Comparison of ENCODE assay signal across 8 cellular contexts in genomic region chr3:88058593-88059379, GRCh38. TPM values are rescaled to one million over a fixed set of nuclear protein-coding genes. Genes with fewer than 3 reads are reported as not detected.
A peak's percentile ranks its signal among the peaks of the same experiment; 100 is the strongest.
DNase-seq lines count a peak whose midpoint lies in the region; ATAC-seq and TF ChIP-seq lines count a peak whose summit lies in the region.

A gene with protein sequence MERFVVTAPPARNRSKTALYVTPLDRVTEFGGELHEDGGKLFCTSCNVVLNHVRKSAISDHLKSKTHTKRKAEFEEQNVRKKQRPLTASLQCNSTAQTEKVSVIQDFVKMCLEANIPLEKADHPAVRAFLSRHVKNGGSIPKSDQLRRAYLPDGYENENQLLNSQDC (minus strand): TSS chr3:88059005. CDS start chr3:88055976, 3,029 bp downstream.
Gene ZNF654 (plus strand): TSS chr3:88059255. CDS start chr3:88059320, 65 bp downstream.

- CTCF ChIA-PET in CD8-positive, alpha-beta memory T cell (lab: Charles Lee), result interaction anchor here (0.9 to 2.2 kb wide), 7 partner anchors 15 to 91 kb away, joined by 3 to 9 read pairs (median 7); partner anchors contain the start of gene C3orf38

- H3K4me1 Mint-ChIP-seq in CD8-positive, alpha-beta memory T cell, result peaks cover 66 to 77% (median 74%) of the 10 kb centered on the region in 3 donors

- no peak for TF ChIP-seq CTCF in lung (IDR thresholded peaks at IDR 0.05; ENCODE audit: control extremely low read depth, extremely low read depth)

- 0% methylated on average over 59 to 76 of the region's 76 CpGs for WGBS in lung, 2 donors

- H3K4me1 ChIP-seq in CD8-positive, alpha-beta memory T cell (ENCODE audit: insufficient read depth, low read length), result peaks cover 47% of the 10 kb centered on the region
- H3K4me1 ChIP-seq in lung (ENCODE audit: control insufficient read depth in 2 of 2, insufficient read depth in 2 of 2, low read length in 2 of 2), result peaks cover 0 to 8% of the 10 kb centered on the region in 2 donors

- no peaks in the 10 kb centered on the region for H3K9me3 ChIP-seq in CD8-positive, alpha-beta memory T cell (ENCODE audit: low read length)
- no peaks in the 10 kb centered on the region for H3K9me3 ChIP-seq in lung (ENCODE audit: control insufficient read depth in 2 of 2, insufficient read depth in 1 of 2, low read length in 1 of 2)

- peak within 1 kb of the TSS; percentile 81 for H3K27ac ChIP-seq in CD8-positive, alpha-beta memory T cell (ENCODE audit: low read depth, low read length)
- peak within 1 kb of the TSS; percentile 100 for H3K27ac ChIP-seq in lung (ENCODE audit: low read depth in 1 of 2, low read length in 1 of 2)

- peaks cover 15% of the 10 kb centered on the region for H3K36me3 ChIP-seq in CD8-positive, alpha-beta memory T cell (ENCODE audit: insufficient read depth, low read length)
- H3K36me3 ChIP-seq in lung (ENCODE audit: control insufficient read depth in 2 of 2, insufficient read depth in 2 of 2, low read length in 2 of 2), result peaks cover 5% of the 10 kb centered on the region in 2 donors

- POLR2A ChIA-PET in CD8-positive, alpha-beta memory T cell (lab: Charles Lee), result interaction anchor here (0.5 to 5.5 kb wide), 8 partner anchors 27 to 831 kb away, joined by 3 to 67 read pairs (median 4); partner anchors contain the start of genes C3orf38 and CHMP2B

- no peaks in the 10 kb centered on the region for H3K27me3 Mint-ChIP-seq in CD8-positive, alpha-beta memory T cell

- DNase-seq in CD8-positive, alpha-beta memory T cell, result peak; percentile 96 to 100 (median 99)
- peak; percentile 98 for DNase-seq in HS-5 (ENCODE audit: low read depth)
- peak; percentile 97 for DNase-seq in NK-92 treated with Interleukin-12 subunit alpha and Interleukin-12 subunit beta, amount 100 ng/mL, for 24 hours (lab: John Stamatoyannopoulos, UW)
- peak; percentile 100 for DNase-seq in activated CD8-positive, alpha-beta memory T cell treated with anti-CD3 and anti-CD28 coated beads for 24 hours
- peak; percentile 97 for DNase-seq in effector CD8-positive, alpha-beta T cell (lab: John Stamatoyannopoulos, UW)
- DNase-seq in lung (ENCODE audit: low spot score), result peak; percentile 99
- peak; percentile 96 to 99 (median 99) for DNase-seq in stimulated activated CD4-positive, alpha-beta T cell treated with anti-CD3 and anti-CD28 coated beads, TNF-alpha, amount 100 ng/mL, for 4 hours (ENCODE audit: low read depth in 3 of 3)

- H3K36me3 Mint-ChIP-seq in CD8-positive, alpha-beta memory T cell, result peaks cover 5 to 47% (median 11%) of the 10 kb centered on the region in 3 donors

- no peaks in the 10 kb centered on the region for H3K9me3 Mint-ChIP-seq in CD8-positive, alpha-beta memory T cell

- peak within 1 kb of the TSS; percentile 91 to 99 (median 96) for H3K4me3 Mint-ChIP-seq in CD8-positive, alpha-beta memory T cell

- peak within 1 kb of the TSS; percentile 90 for H3K4me3 ChIP-seq in CD8-positive, alpha-beta memory T cell (ENCODE audit: low read length)
- peak within 1 kb of the TSS; percentile 92 for H3K4me3 ChIP-seq in lung

- H3K27ac Mint-ChIP-seq in CD8-positive, alpha-beta memory T cell, result peak within 1 kb of the TSS; percentile 96 to 98 (median 98)

- H3K27me3 ChIP-seq in CD8-positive, alpha-beta memory T cell (ENCODE audit: insufficient read depth, low read length, poor library complexity, severe bottlenecking), result no peaks in the 10 kb centered on the region
- H3K27me3 ChIP-seq in lung (ENCODE audit: control insufficient read depth, insufficient read depth), result no peaks in the 10 kb centered on the region

- ATAC-seq in GM19468 (IDR thresholded peaks at IDR 0.05; ENCODE audit: extremely low read depth, unreplicated experiment) (peak; percentile 94), lung (ENCODE audit: insufficient read depth, low FRiP score) (peak; percentile 97)

RNA-seq across cellular contexts. Expression of the first gene that starts in this region (rescaled TPM):
- total RNA-seq in CD8-positive, alpha-beta memory T cell, result 10 to 100 TPM; 94.5 to 95.9 TPM
- 84.7 TPM for polyA plus RNA-seq in CD8-positive, alpha-beta memory T cell
- total RNA-seq in lung, result 100 to 1,000 TPM in 1 of 2 donors, 10 to 100 TPM in 1; 52.9 to 101 TPM
- polyA plus RNA-seq in lung, result 10 to 100 TPM; 34.2 to 39.3 TPM

RNA-seq across cellular contexts. Expression of gene ZNF654, which starts in this region (rescaled TPM):
- 10 to 100 TPM; 16.0 to 16.4 TPM for total RNA-seq in CD8-positive, alpha-beta memory T cell
- 11.6 TPM for polyA plus RNA-seq in CD8-positive, alpha-beta memory T cell
- total RNA-seq in lung, result 10 to 100 TPM; 10.5 to 35.4 TPM
- polyA plus RNA-seq in lung, result 1 to 10 TPM; 3.1 to 4.3 TPM

Comparison
In these comparisons a context has a peak if more than half of its experiments do, and no peak if none do; other contexts are left out.
1. Peak in every context shown above with its lines: DNase-seq, ATAC-seq, H3K4me3 ChIP-seq and H3K27ac ChIP-seq.